19 cellular contexts compared by ENCODE assay signal in the genomic region with DNA sequence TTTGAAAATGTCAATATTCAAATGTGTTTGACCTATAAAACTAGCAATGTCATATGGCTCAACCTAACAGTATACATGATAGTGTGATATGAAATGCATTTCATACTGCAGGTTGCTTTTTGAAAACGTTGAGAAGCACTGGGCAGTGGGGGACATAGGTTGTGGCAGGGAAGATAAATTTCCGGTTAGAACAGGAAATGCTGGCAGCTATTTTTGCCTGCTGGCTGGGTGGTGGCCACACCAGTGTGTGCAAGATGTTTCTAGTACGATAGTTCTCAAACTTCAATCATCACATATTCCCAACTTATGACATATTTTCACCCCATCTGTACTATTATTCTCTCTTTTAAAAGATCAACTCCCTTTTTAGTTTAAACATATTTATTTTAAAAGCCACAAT. TPM values are rescaled to one million over a fixed set of nuclear protein-coding genes. Genes with fewer than 3 reads are reported as not detected.
DNase-seq lines count a peak whose midpoint lies in the region; ATAC-seq and TF ChIP-seq lines count a peak whose summit lies in the region.
"Had no signal": no experiment of that assay in that cellular context is flagged by ENCODE, and none has a peak within 500 bp of the region (broad histone marks: within the 10 kb centered on the region; RNA-seq: fewer than 3 reads in every experiment).

No MANE protein-coding gene starts in this region.

- H4K20me1 ChIP-seq in mammary epithelial cell (ENCODE audit: insufficient read depth, low read length), result no peaks in the 10 kb centered on the region

- H3K27me3 ChIP-seq in mammary epithelial cell (ENCODE audit: insufficient read depth, low read length), result no peaks in the 10 kb centered on the region
- H3K27me3 ChIP-seq in upper lobe of right lung, result no peaks in the 10 kb centered on the region
- H3K27me3 ChIP-seq in vagina, result no peaks in the 10 kb centered on the region

- H3K27ac Mint-ChIP-seq in MCF 10A (ENCODE audit: low read depth, unreplicated experiment) (no peak overlapping the region), T-cell (peak overlapping the region; percentile 81 to 91)
- peak overlapping the region in 1 of 2 donors; percentile 85 for H3K27ac Mint-ChIP-seq in effector memory CD8-positive, alpha-beta T cell

- H3K27me3 Mint-ChIP-seq in MCF 10A (ENCODE audit: insufficient read depth, unreplicated experiment) (no peaks in the 10 kb centered on the region), T-cell (no peaks in the 10 kb centered on the region)
- no peaks in the 10 kb centered on the region for H3K27me3 Mint-ChIP-seq in effector memory CD8-positive, alpha-beta T cell

- intact Hi-C loops in MCF 10A (cut with micrococcal nuclease), result no loop called here
- intact Hi-C loops in mammary epithelial cell (cut with micrococcal nuclease), result no loop called here
- intact Hi-C loops in upper lobe of right lung (cut with DNase I), result no loop called here
- intact Hi-C loops in vagina (cut with DNase I), result no loop called here

- CTCF ChIA-PET in MCF 10A (lab: Yijun Ruan, JAX) (interaction anchor here (0.6 to 0.8 kb wide), 2 partner anchors 27 to 71 kb away, joined by 3 read pairs; no protein-coding TSS in a partner anchor), mammary epithelial cell (lab: Charles Lee; ENCODE audit: low non-redundant PET) (interaction anchor here (0.6 kb wide), 1 partner anchor 338 kb away, joined by 3 read pairs; no protein-coding TSS in a partner anchor), T-cell (lab: Charles Lee) (interaction anchor here in 1 of 2 donors (0.6 kb wide), 1 partner anchor 968 kb away, joined by 3 read pairs; no protein-coding TSS in a partner anchor)

- 58% methylated on average over 3 of the region's 3 CpGs for WGBS in mammary epithelial cell (ENCODE audit: low coverage, missing lambda C conversion rate)

- no peak overlapping the region for H3K4me2 ChIP-seq in mammary epithelial cell (ENCODE audit: insufficient read depth, low read depth, low read length)
- H3K4me2 ChIP-seq: SK-N-SH had no signal

- no peak overlapping the region for H3K9ac ChIP-seq in mammary epithelial cell (ENCODE audit: insufficient read depth, low read length)
- H3K9ac ChIP-seq: SK-N-SH had no signal

- no peak overlapping the region for H2AFZ ChIP-seq in mammary epithelial cell (ENCODE audit: low read depth, low read length)

- POLR2A ChIA-PET in MCF 10A (lab: Yijun Ruan, JAX) (no interaction called here), T-cell (lab: Charles Lee) (interaction anchor here in 1 of 2 donors (0.6 kb wide), 1 partner anchor 45 kb away, joined by 3 read pairs; no protein-coding TSS in a partner anchor)

- ATAC-seq in T-cell (replicated peaks in 1 of 4) (peak; percentile 7 to 64 (median 42)), upper lobe of right lung (no peak)
- peak; percentile 43 for ATAC-seq in effector memory CD8-positive, alpha-beta T cell (replicated peaks)
- ATAC-seq: gastroesophageal sphincter, GM12878 had no signal

- H3K36me3 Mint-ChIP-seq in MCF 10A (ENCODE audit: insufficient read depth, unreplicated experiment) (peaks cover 1% of the 10 kb centered on the region), T-cell (peaks cover 20% of the 10 kb centered on the region)
- H3K36me3 Mint-ChIP-seq in effector memory CD8-positive, alpha-beta T cell (ENCODE audit: insufficient read depth), result peaks cover 32% of the 10 kb centered on the region

- H3K79me2 ChIP-seq in mammary epithelial cell (ENCODE audit: insufficient read depth, low read length), result no peaks in the 10 kb centered on the region

- no peak for TF ChIP-seq POLR2A in vagina (IDR thresholded peaks at IDR 0.05)

- H3K36me3 ChIP-seq in mammary epithelial cell (ENCODE audit: insufficient read depth, low read length), result peaks cover 15% of the 10 kb centered on the region
- no peaks in the 10 kb centered on the region for H3K36me3 ChIP-seq in upper lobe of right lung
- peaks cover 0 to 6% of the 10 kb centered on the region in 2 donors for H3K36me3 ChIP-seq in vagina

- TF ChIP-seq CTCF in MCF 10A (IDR thresholded peaks at IDR 0.05; ENCODE audit: unreplicated experiment), result no peak
- no peak for TF ChIP-seq CTCF in mammary epithelial cell (conservative IDR thresholded peaks at IDR 0.05 in 1 of 2, IDR thresholded peaks at IDR 0.05 in 1 of 2; ENCODE audit: extremely low read depth in 1 of 2, insufficient read depth in 1 of 2, low read depth in 1 of 2, low read length in 2 of 2)
- no peak for TF ChIP-seq CTCF in upper lobe of right lung (IDR thresholded peaks at IDR 0.05)
- TF ChIP-seq CTCF in vagina (IDR thresholded peaks at IDR 0.05), result no peak

- no peak overlapping the region for H3K27ac ChIP-seq in mammary epithelial cell (ENCODE audit: insufficient read depth, low read depth, low read length)
- no peak overlapping the region for H3K27ac ChIP-seq in upper lobe of right lung
- no peak overlapping the region for H3K27ac ChIP-seq in vagina
- H3K27ac ChIP-seq: gastroesophageal sphincter had no signal

- H3K9me3 ChIP-seq in mammary epithelial cell (replicated peaks; ENCODE audit: insufficient read depth, low read length) (peaks cover 2% of the 10 kb centered on the region), upper lobe of right lung (no peaks in the 10 kb centered on the region), vagina (peaks cover under 1% of the 10 kb centered on the region)
- H3K9me3 ChIP-seq: SK-N-SH had no signal

- BruUV-seq in MCF 10A (replicated peaks; lab: Mats Ljungman, UMichigan) (TSS peak; percentile 24), mammary epithelial cell (replicated peaks; lab: Mats Ljungman, UMichigan) (no TSS peak)

- H3K9me3 Mint-ChIP-seq in MCF 10A (ENCODE audit: unreplicated experiment) (peaks cover under 1% of the 10 kb centered on the region), T-cell (no peaks in the 10 kb centered on the region)
- no peaks in the 10 kb centered on the region for H3K9me3 Mint-ChIP-seq in effector memory CD8-positive, alpha-beta T cell

- H3K4me1 Mint-ChIP-seq in MCF 10A (ENCODE audit: insufficient read depth, unreplicated experiment) (peaks cover 26% of the 10 kb centered on the region), T-cell (peaks cover 54 to 75% (median 56%) of the 10 kb centered on the region in 3 donors)
- peaks cover 11 to 24% of the 10 kb centered on the region in 2 donors for H3K4me1 Mint-ChIP-seq in effector memory CD8-positive, alpha-beta T cell (ENCODE audit: low read depth in 2 of 2)

- DNase-seq in MCF 10A (ENCODE audit: unreplicated experiment), result no peak
- no peak for DNase-seq in mammary epithelial cell
- DNase-seq in T-cell, result peak in 1 of 34 experiments; percentile 16
- no peak for DNase-seq in effector memory CD8-positive, alpha-beta T cell
- DNase-seq in ureter (ENCODE audit: low spot score), result peak; percentile 41
- no peak for DNase-seq in upper lobe of right lung
- no peak for DNase-seq in vagina (ENCODE audit: extremely low spot score in 2 of 2)
- DNase-seq in putamen (ENCODE audit: low spot score), result no peak
- DNase-seq: erythroblast, NCI-H1105 treated with DMSO at 0.1 percent for 48 hours, NCI-H748 treated with DMSO at 0.1 percent for 48 hours, SK-N-SH, substantia nigra had no signal

- no peak overlapping the region for H3K4me3 ChIP-seq in mammary epithelial cell (replicated peaks in 1 of 3; ENCODE audit: insufficient read depth in 1 of 3, low read depth in 2 of 3, low read length in 3 of 3)
- H3K4me3 ChIP-seq in upper lobe of right lung, result no peak overlapping the region
- no peak overlapping the region for H3K4me3 ChIP-seq in vagina
- H3K4me3 ChIP-seq: gastroesophageal sphincter, GM12878 had no signal

- dilution Hi-C loops in mammary epithelial cell (cut with HindIII; ENCODE audit: low sequenced_read_pairs), result no loop called here

- in situ Hi-C loops in mammary epithelial cell (cut with MboI; ENCODE audit: low sequenced_read_pairs in 2 of 2), result no loop called here

- no peak overlapping the region for H3K4me3 Mint-ChIP-seq in MCF 10A (ENCODE audit: unreplicated experiment)
- peak overlapping the region in 1 of 3 donors; percentile 27 for H3K4me3 Mint-ChIP-seq in T-cell
- H3K4me3 Mint-ChIP-seq in effector memory CD8-positive, alpha-beta T cell, result peak overlapping the region in 1 of 2 donors; percentile 50

- peaks cover 36% of the 10 kb centered on the region for H3K4me1 ChIP-seq in mammary epithelial cell (ENCODE audit: insufficient read depth, low read length)
- H3K4me1 ChIP-seq in upper lobe of right lung, result peaks cover 19% of the 10 kb centered on the region
- peaks cover 19% of the 10 kb centered on the region for H3K4me1 ChIP-seq in vagina
- H3K4me1 ChIP-seq: gastroesophageal sphincter had no signal

RNA-seq across cellular contexts. Expression of gene FXYD5, which starts 17.2 kb away (rescaled TPM):
- total RNA-seq in MCF 10A (2022), result 150 and 159 TPM in 2 replicates
- 100 to 1,000 TPM in 1 of 2 donors, 10 to 100 TPM in 1; 23.5 to 349 TPM for total RNA-seq in mammary epithelial cell
- 390 TPM for polyA plus RNA-seq in mammary epithelial cell
- 448 TPM for polyA minus RNA-seq in mammary epithelial cell
- total RNA-seq in T-cell, result 100 to 1,000 TPM; 440 to 616 (median 504) TPM
- total RNA-seq in ureter, result 136 TPM
- total RNA-seq in upper lobe of right lung, result 124 TPM
- 144 TPM for total RNA-seq in vagina

RNA-seq across cellular contexts. Expression of gene FXYD7, which starts 28.7 kb away (rescaled TPM):
- total RNA-seq in MCF 10A (2022) (not detected in 2 replicates), mammary epithelial cell (1 to 10 TPM in 1 of 2 donors, not detected in 1; 1.1 TPM), T-cell (10 to 100 TPM in 4 of 5 donors, 1 to 10 TPM in 1; 8.8 to 24.0 (median 12.6) TPM), ureter (0.62 TPM), upper lobe of right lung (0.61 TPM), vagina (3.4 TPM)
- 0.67 TPM for polyA plus RNA-seq in mammary epithelial cell
- not detected for polyA minus RNA-seq in mammary epithelial cell
- total RNA-seq: bronchial epithelial cell, dermis microvascular lymphatic vessel endothelial cell, gastroesophageal sphincter, mucosa of gallbladder, osteoblast had no signal

RNA-seq across cellular contexts. Expression of gene FXYD1, which starts 33.1 kb away (rescaled TPM):
- total RNA-seq in MCF 10A (2022) (not detected in 2 replicates), mammary epithelial cell (1 to 10 TPM in 1 of 2 donors, not detected in 1; 1.9 TPM), T-cell (1 to 10 TPM in 4 of 5 donors, under 1 TPM in 1; 0.70 to 7.7 (median 4.8) TPM), ureter (50.2 TPM), upper lobe of right lung (67.6 TPM), vagina (135 TPM)
- 0.17 TPM for polyA plus RNA-seq in mammary epithelial cell
- polyA minus RNA-seq in mammary epithelial cell, result not detected
- total RNA-seq: bronchial epithelial cell, dermis microvascular lymphatic vessel endothelial cell, osteoblast had no signal

RNA-seq across cellular contexts. Expression of gene LGI4, which starts 36.9 kb away (rescaled TPM):
- total RNA-seq in MCF 10A (2022) (0.91 TPM in 1 of 2 replicates, not detected in the other), mammary epithelial cell (under 1 TPM; 0.17 to 0.42 TPM), T-cell (1 to 10 TPM in 1 of 5 donors, under 1 TPM in 4; 0.15 to 1.1 (median 0.89) TPM), ureter (15.5 TPM), upper lobe of right lung (6.7 TPM), vagina (32.9 TPM)
- 0.16 TPM for polyA plus RNA-seq in mammary epithelial cell
- polyA minus RNA-seq in mammary epithelial cell, result 0.21 TPM
- total RNA-seq: bronchial epithelial cell, dermis microvascular lymphatic vessel endothelial cell, GM12878 had no signal

RNA-seq across cellular contexts. Expression of gene FXYD3, which starts 56.1 kb away (rescaled TPM):
- 4.3 and 6.9 TPM in 2 replicates for total RNA-seq in MCF 10A (2022)
- total RNA-seq in mammary epithelial cell, result 100 to 1,000 TPM; 344 to 808 TPM
- 901 TPM for polyA plus RNA-seq in mammary epithelial cell
- 137 TPM for polyA minus RNA-seq in mammary epithelial cell
- 1 to 10 TPM in 1 of 5 donors, under 1 TPM in 1, not detected in 3; 0.79 to 1.1 TPM for total RNA-seq in T-cell
- total RNA-seq in ureter, result 434 TPM
- total RNA-seq in upper lobe of right lung, result 145 TPM
- 788 TPM for total RNA-seq in vagina
- total RNA-seq: dermis microvascular lymphatic vessel endothelial cell, osteoblast had no signal
- polyA plus RNA-seq: SK-N-SH had no signal
